Comparison of ENCODE assay signal across 8 cellular contexts in genomic region chrX:85003655-85004244, GRCh38. TPM values are rescaled to one million over a fixed set of nuclear protein-coding genes. Genes with fewer than 3 reads are reported as not detected.
DNase-seq lines count a peak whose midpoint lies in the region; ATAC-seq, FAIRE-seq and TF ChIP-seq lines count a peak whose summit lies in the region.

Gene APOOL (plus strand): TSS chrX:85003877. CDS start chrX:85003913, 36 bp downstream.

- H3K9me3 ChIP-seq in neural progenitor cell (ENCODE audit: low read depth) (no peaks in the 10 kb centered on the region), stomach smooth muscle (ENCODE audit: control insufficient read depth in 2 of 2, low read length in 2 of 2) (no peaks in the 10 kb centered on the region)

- H3K4me1 Mint-ChIP-seq in neural progenitor cell = peaks cover 3% of the 10 kb centered on the region

- no peaks in the 10 kb centered on the region for H3K36me3 Mint-ChIP-seq in neural progenitor cell

- peak within 1 kb of the TSS; percentile 95 for H3K27ac ChIP-seq in foreskin keratinocyte
- H3K27ac ChIP-seq in neural progenitor cell = no peak within 1 kb of the TSS
- no peak within 1 kb of the TSS for H3K27ac ChIP-seq in stomach smooth muscle (ENCODE audit: low read length)

- H3F3A ChIP-seq in neural progenitor cell (ENCODE audit: low read depth) = peaks cover 6% of the 10 kb centered on the region

- peak within 1 kb of the TSS; percentile 88 for H3K27ac Mint-ChIP-seq in neural progenitor cell

- peaks cover 13% of the 10 kb centered on the region for H3K79me2 ChIP-seq in neural progenitor cell (ENCODE audit: low read depth)

- H4K20me1 ChIP-seq in neural progenitor cell (ENCODE audit: low read depth) = no peaks in the 10 kb centered on the region

- DNase-seq in EL = peak; percentile 86
- DNase-seq in H54 (ENCODE audit: insufficient read length, low spot score) = peak; percentile 60
- DNase-seq in M059J (ENCODE audit: low read depth) = peak; percentile 90
- DNase-seq in SHP77 treated with DMSO at 0.1 percent for 48 hours (lab: John Stamatoyannopoulos, UW) = peak; percentile 40
- DNase-seq in activated effector memory CD4-positive, alpha-beta T cell treated with anti-CD3 and anti-CD28 coated beads, Interleukin-2, amount 50 U/mL, for 16 hours = peak; percentile 90
- DNase-seq in foreskin keratinocyte = peak; percentile 56 to 78
- peak; percentile 89 for DNase-seq in neural progenitor cell (ENCODE audit: low spot score)

- TF ChIP-seq CTCF in foreskin keratinocyte (conservative IDR thresholded peaks at IDR 0.05) = no peak
- TF ChIP-seq CTCF in neural progenitor cell (IDR thresholded peaks at IDR 0.05) = no peak

- H3K36me3 ChIP-seq in neural progenitor cell = no peaks in the 10 kb centered on the region
- no peaks in the 10 kb centered on the region for H3K36me3 ChIP-seq in stomach smooth muscle (ENCODE audit: control insufficient read depth in 2 of 2, insufficient read depth in 2 of 2, low read length in 2 of 2)

- peak within 1 kb of the TSS; percentile 93 for H3K4me3 Mint-ChIP-seq in neural progenitor cell

- H3K4me2 ChIP-seq in neural progenitor cell = peak within 1 kb of the TSS; percentile 74

- no peak for TF ChIP-seq POLR2A in H54 (IDR thresholded peaks at IDR 0.05; ENCODE audit: low read depth, low read length)

- H3K9ac ChIP-seq in neural progenitor cell (peak within 1 kb of the TSS; percentile 71), stomach smooth muscle (ENCODE audit: low read length in 2 of 2) (peak within 1 kb of the TSS; percentile 72 to 85)

- ATAC-seq in foreskin keratinocyte = peak; percentile 95

- peak within 1 kb of the TSS; percentile 90 for H2AFZ ChIP-seq in neural progenitor cell (replicated peaks)

- H3K4me1 ChIP-seq in foreskin keratinocyte (no peaks in the 10 kb centered on the region), neural progenitor cell (no peaks in the 10 kb centered on the region), stomach smooth muscle (ENCODE audit: control insufficient read depth, insufficient read depth, low read length) (no peaks in the 10 kb centered on the region)

- H3K4me3 ChIP-seq in neural progenitor cell (peak within 1 kb of the TSS; percentile 83), stomach smooth muscle (ENCODE audit: low read length in 2 of 2) (peak within 1 kb of the TSS; percentile 77 to 83)

- H3K27me3 Mint-ChIP-seq in neural progenitor cell (ENCODE audit: insufficient read depth, low read depth) = peaks cover 2% of the 10 kb centered on the region

- H3K27me3 ChIP-seq in foreskin keratinocyte (no peaks in the 10 kb centered on the region), neural progenitor cell (no peaks in the 10 kb centered on the region), stomach smooth muscle (ENCODE audit: control insufficient read depth in 1 of 2, insufficient read depth in 2 of 2, low read length in 2 of 2) (no peaks in the 10 kb centered on the region)

- FAIRE-seq in H54 (lab: Jason Lieb, UNC) = peak; percentile 96

- peaks cover 2% of the 10 kb centered on the region for H3K9me3 Mint-ChIP-seq in neural progenitor cell

RNA-seq across cellular contexts. Expression of gene APOOL, which starts in this region (rescaled TPM):
- total RNA-seq in M059J (2014; rRNA removed; shearing (Covaris generic)) = 12.1 and 18.7 TPM in 2 replicates
- total RNA-seq in foreskin keratinocyte (10.0 and 11.1 TPM in 2 replicates), neural progenitor cell (ENCODE audit: low replicate concordance) (7.1 and 9.0 TPM in 2 replicates)
- 2.8 and 3.3 TPM in 2 replicates for polyA plus RNA-seq in foreskin keratinocyte

Comparison
In these comparisons a context has a peak if more than half of its experiments do, and no peak if none do; other contexts are left out.
1. DNase-seq: peak in every context shown above with its lines; median percentile 90 in M059J; 90 in activated effector memory CD4-positive, alpha-beta T cell treated with anti-CD3 and anti-CD28 coated beads, Interleukin-2, amount 50 U/mL, for 16 hours; 89 in neural progenitor cell; 86 in EL; 67 in foreskin keratinocyte; 60 in H54; 40 in SHP77 treated with DMSO at 0.1 percent for 48 hours.